ENCODE assay signal across 8 cellular contexts in genomic region chr4:41933997-41934812, GRCh38. TPM values are rescaled to one million over a fixed set of nuclear protein-coding genes. Genes with fewer than 3 reads are reported as not detected.
DNase-seq lines count a peak whose midpoint lies in the region; ATAC-seq and TF ChIP-seq lines count a peak whose summit lies in the region.

No MANE protein-coding gene starts in this region.

- H3K27ac Mint-ChIP-seq in activated CD8-positive, alpha-beta memory T cell treated with anti-CD3 and anti-CD28 coated beads, Interleukin-2, amount 10 ng/mL, durations not matched to agents 7 days and 5 days = peak overlapping the region; percentile 85

- no peak for ATAC-seq in activated CD8-positive, alpha-beta memory T cell treated with anti-CD3 and anti-CD28 coated beads, Interleukin-2, amount 10 ng/mL, durations not matched to agents 7 days and 5 days
- ATAC-seq in thoracic aorta (ENCODE audit: insufficient number of reproducible peaks, low FRiP score, low read depth) = no peak
- ATAC-seq in HG03175 (IDR thresholded peaks at IDR 0.05; ENCODE audit: unreplicated experiment) = no peak

- H3K27me3 ChIP-seq in WERI-Rb-1 (ENCODE audit: insufficient read depth, low read depth, severe bottlenecking) (no peaks in the 10 kb centered on the region), iPS-15b (ENCODE audit: control insufficient read depth, insufficient read depth, low read length) (no peaks in the 10 kb centered on the region), thoracic aorta (replicated peaks; ENCODE audit: insufficient read depth) (no peaks in the 10 kb centered on the region)

- H3K4me1 ChIP-seq in iPS-15b (ENCODE audit: control insufficient read depth, insufficient read depth, low read length) = no peaks in the 10 kb centered on the region
- H3K4me1 ChIP-seq in thoracic aorta (ENCODE audit: control insufficient read depth in 1 of 2, low read depth in 2 of 2) = peaks cover 12 to 21% of the 10 kb centered on the region in 2 donors

- H3K4me3 ChIP-seq in WERI-Rb-1 (ENCODE audit: low read depth, low read length) = peak overlapping the region; percentile 90; the same call in 1 of the 2 replicates
- peak overlapping the region; percentile 81 for H3K4me3 ChIP-seq in iPS-15b (ENCODE audit: low read depth, low read length)
- peak overlapping the region; percentile 82 for H3K4me3 ChIP-seq in thoracic aorta

- peaks cover 4% of the 10 kb centered on the region for H3K9me3 Mint-ChIP-seq in activated CD8-positive, alpha-beta memory T cell treated with anti-CD3 and anti-CD28 coated beads, Interleukin-2, amount 10 ng/mL, durations not matched to agents 7 days and 5 days (ENCODE audit: low read depth)

- H3K4me3 Mint-ChIP-seq in activated CD8-positive, alpha-beta memory T cell treated with anti-CD3 and anti-CD28 coated beads, Interleukin-2, amount 10 ng/mL, durations not matched to agents 7 days and 5 days = peak overlapping the region; percentile 90

- DNase-seq in activated CD8-positive, alpha-beta memory T cell treated with anti-CD3 and anti-CD28 coated beads, Interleukin-2, amount 10 ng/mL, durations not matched to agents 7 days and 5 days = no peak
- no peak for DNase-seq in activated CD8-positive, alpha-beta memory T cell treated with anti-CD3 and anti-CD28 coated beads for 24 hours
- no peak for DNase-seq in WERI-Rb-1
- no peak for DNase-seq in thoracic aorta (ENCODE audit: low spot score)
- no peak for DNase-seq in hypothalamus (lab: John Stamatoyannopoulos, UW)
- no peak for DNase-seq in C1 segment of cervical spinal cord (lab: John Stamatoyannopoulos, UW)

- no peak overlapping the region; the same call in 1 of the 2 replicates for H3K27ac ChIP-seq in WERI-Rb-1
- peak overlapping the region in 1 of 2 donors; percentile 40 for H3K27ac ChIP-seq in thoracic aorta

- H3K36me3 ChIP-seq in WERI-Rb-1 (peaks cover 27% of the 10 kb centered on the region), iPS-15b (ENCODE audit: control insufficient read depth, insufficient read depth, low read length) (no peaks in the 10 kb centered on the region), thoracic aorta (peaks cover 3% of the 10 kb centered on the region)

- H3K27me3 Mint-ChIP-seq in activated CD8-positive, alpha-beta memory T cell treated with anti-CD3 and anti-CD28 coated beads, Interleukin-2, amount 10 ng/mL, durations not matched to agents 7 days and 5 days = no peaks in the 10 kb centered on the region

- TF ChIP-seq CTCF in WERI-Rb-1 (IDR thresholded peaks at IDR 0.05; ENCODE audit: low read depth, low read length) (no peak), thoracic aorta (IDR thresholded peaks at IDR 0.05) (no peak)

- peaks cover 50% of the 10 kb centered on the region for H3K4me1 Mint-ChIP-seq in activated CD8-positive, alpha-beta memory T cell treated with anti-CD3 and anti-CD28 coated beads, Interleukin-2, amount 10 ng/mL, durations not matched to agents 7 days and 5 days

- no peaks in the 10 kb centered on the region for H3K9me3 ChIP-seq in WERI-Rb-1 (ENCODE audit: severe bottlenecking)
- no peaks in the 10 kb centered on the region for H3K9me3 ChIP-seq in iPS-15b (ENCODE audit: control insufficient read depth, insufficient read depth, low read length)
- H3K9me3 ChIP-seq in thoracic aorta = no peaks in the 10 kb centered on the region

- CTCF ChIA-PET in activated CD8-positive, alpha-beta memory T cell treated with anti-CD3 and anti-CD28 coated beads, Interleukin-2, amount 10 ng/mL, durations not matched to agents 7 days and 5 days (lab: Charles Lee) = interaction anchor here (0.8 to 1.4 kb wide), 2 partner anchors 23 to 56 kb away, joined by 3 to 4 read pairs; partner anchors contain the start of gene SLC30A9

- peaks cover 23% of the 10 kb centered on the region for H3K36me3 Mint-ChIP-seq in activated CD8-positive, alpha-beta memory T cell treated with anti-CD3 and anti-CD28 coated beads, Interleukin-2, amount 10 ng/mL, durations not matched to agents 7 days and 5 days

- no peak overlapping the region for H3K9ac ChIP-seq in iPS-15b (ENCODE audit: low read depth, low read length)

RNA-seq across cellular contexts. Expression of gene TMEM33, which starts 1.0 kb away (rescaled TPM):
- 10 to 100 TPM; 50.1 to 68.3 TPM for total RNA-seq in activated CD8-positive, alpha-beta memory T cell treated with anti-CD3 and anti-CD28 coated beads, Interleukin-2, amount 10 ng/mL, durations not matched to agents 7 days and 5 days
- total RNA-seq in thoracic aorta = 10 to 100 TPM; 20.0 to 32.3 TPM

RNA-seq across cellular contexts. Expression of gene DCAF4L1, which starts 47.4 kb away (rescaled TPM):
- total RNA-seq in activated CD8-positive, alpha-beta memory T cell treated with anti-CD3 and anti-CD28 coated beads, Interleukin-2, amount 10 ng/mL, durations not matched to agents 7 days and 5 days = under 1 TPM; 0.33 to 0.35 TPM
- total RNA-seq in thoracic aorta = under 1 TPM in 1 of 2 donors, not detected in 1; 0.14 TPM

RNA-seq across cellular contexts. Expression of gene SLC30A9, which starts 56.1 kb away (rescaled TPM):
- 10 to 100 TPM; 31.9 to 33.9 TPM for total RNA-seq in activated CD8-positive, alpha-beta memory T cell treated with anti-CD3 and anti-CD28 coated beads, Interleukin-2, amount 10 ng/mL, durations not matched to agents 7 days and 5 days
- 10 to 100 TPM; 33.2 to 59.2 TPM for total RNA-seq in thoracic aorta
